Comparison of ENCODE assay signal across 8 cellular contexts in the genomic region with DNA sequence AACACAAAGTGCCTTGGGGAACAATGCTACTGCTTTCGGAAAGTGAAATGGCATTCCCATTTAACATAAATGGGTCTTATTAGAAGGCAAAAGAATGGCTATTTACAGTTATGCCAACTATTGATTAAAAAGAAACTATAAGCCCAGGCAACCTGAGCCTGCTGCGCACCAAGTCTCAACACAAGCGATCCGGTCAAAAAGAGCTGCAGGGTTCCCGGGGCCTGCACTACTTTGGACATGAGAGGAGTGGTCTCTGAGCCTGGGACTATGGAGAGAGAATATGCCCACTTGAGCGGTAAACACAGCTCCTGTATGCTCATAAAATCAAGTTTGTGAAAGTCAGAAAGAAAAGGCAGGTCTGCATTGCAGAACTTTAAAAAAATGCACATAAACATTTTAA.
"Had no signal": no experiment of that assay in that cellular context is flagged by ENCODE, and none has a peak within 500 bp of the region (broad histone marks: within the 10 kb centered on the region; RNA-seq: fewer than 3 reads in every experiment).

No MANE protein-coding gene starts in this region.

- H3K4me3 Mint-ChIP-seq: H9, HFFc6 had no signal

- H3K36me3 ChIP-seq: HAP-1 had no signal

- H3K9ac ChIP-seq: GM23248 had no signal

- H2AFZ ChIP-seq: GM23248 had no signal

- DNase-seq: GM23248, GOT3, H7, H9, HCEC 1CT, HFFc6 had no signal

- H3K4me3 ChIP-seq: GM23248, HAP-1 had no signal

- H3K9me3 ChIP-seq: HAP-1 had no signal

- H3K9me3 Mint-ChIP-seq: H9 had no signal

- H3K27ac Mint-ChIP-seq: H9, HFFc6 had no signal

- H3K27ac ChIP-seq: GM23248 had no signal

- ATAC-seq: HCT116 had no signal
